ENCODE assay signal across 16 cellular contexts in genomic region chr1:199759268-199759724, GRCh38.
DNase-seq lines count a peak whose midpoint lies in the region; ATAC-seq and TF ChIP-seq lines count a peak whose summit lies in the region.
"Had no signal": no experiment of that assay in that cellular context is flagged by ENCODE, and none has a peak within 500 bp of the region (broad histone marks: within the 10 kb centered on the region; RNA-seq: fewer than 3 reads in every experiment).

No MANE protein-coding gene starts in this region.

- H3K4me3 ChIP-seq in choroid plexus epithelial cell (ENCODE audit: low read depth, low read length) (no peak overlapping the region), lung (no peak overlapping the region), H7 (ENCODE audit: insufficient read depth, low read depth, low read length) (no peak overlapping the region)

- no peaks in the 10 kb centered on the region for H3K9me3 ChIP-seq in lung (ENCODE audit: control insufficient read depth in 2 of 2, insufficient read depth in 1 of 2, low read length in 1 of 2)

- no peaks in the 10 kb centered on the region for H3K27me3 Mint-ChIP-seq in Calu3 (ENCODE audit: unreplicated experiment)
- H3K27me3 Mint-ChIP-seq: dendritic cell treated with granulocyte-macrophage colony-stimulating factor and Interleukin-4, amounts not matched to agents 40 ng/mL and 50 ng/mL, for 4 days had no signal

- CTCF ChIA-PET in Calu3 (lab: Charles Lee), result interaction anchor here (0.8 kb wide), 1 partner anchor 72 kb away, joined by 3 read pairs; no protein-coding TSS in a partner anchor

- H3K4me1 ChIP-seq in lung (ENCODE audit: control insufficient read depth in 2 of 2, insufficient read depth in 2 of 2, low read length in 2 of 2), result no peaks in the 10 kb centered on the region

- H3K36me3 ChIP-seq in lung (ENCODE audit: control insufficient read depth in 2 of 2, insufficient read depth in 2 of 2, low read length in 2 of 2), result no peaks in the 10 kb centered on the region
- no peaks in the 10 kb centered on the region for H3K36me3 ChIP-seq in H7 (replicated peaks; ENCODE audit: control insufficient read depth, insufficient read depth, low read length)

- 69 to 80% methylated on average over 3 of the region's 3 CpGs for WGBS in lung, 2 donors

- H3K27ac Mint-ChIP-seq in Calu3 (ENCODE audit: unreplicated experiment), result peak overlapping the region; percentile 94
- H3K27ac Mint-ChIP-seq: activated naive CD8-positive, alpha-beta T cell treated with anti-CD3 and anti-CD28 coated beads, Interleukin-2, amount 10 ng/mL, durations not matched to agents 7 days and 5 days; dendritic cell treated with granulocyte-macrophage colony-stimulating factor and Interleukin-4, amounts not matched to agents 40 ng/mL and 50 ng/mL, for 4 days had no signal

- peaks cover 35% of the 10 kb centered on the region for H3K4me1 Mint-ChIP-seq in Calu3 (ENCODE audit: low read depth, unreplicated experiment)
- H3K4me1 Mint-ChIP-seq: activated naive CD8-positive, alpha-beta T cell treated with anti-CD3 and anti-CD28 coated beads, Interleukin-2, amount 10 ng/mL, durations not matched to agents 7 days and 5 days had no signal

- no peaks in the 10 kb centered on the region for H3K36me3 Mint-ChIP-seq in Calu3 (ENCODE audit: insufficient read depth, unreplicated experiment)
- H3K36me3 Mint-ChIP-seq: activated naive CD8-positive, alpha-beta T cell treated with anti-CD3 and anti-CD28 coated beads, Interleukin-2, amount 10 ng/mL, durations not matched to agents 7 days and 5 days had no signal

- H3K9me3 Mint-ChIP-seq in Calu3 (ENCODE audit: low read depth, unreplicated experiment), result peaks cover 2% of the 10 kb centered on the region
- H3K9me3 Mint-ChIP-seq: activated naive CD8-positive, alpha-beta T cell treated with anti-CD3 and anti-CD28 coated beads, Interleukin-2, amount 10 ng/mL, durations not matched to agents 7 days and 5 days; dendritic cell treated with granulocyte-macrophage colony-stimulating factor and Interleukin-4, amounts not matched to agents 40 ng/mL and 50 ng/mL, for 4 days had no signal

- no peak for TF ChIP-seq CTCF in Calu3 (IDR thresholded peaks at IDR 0.05; ENCODE audit: unreplicated experiment)
- TF ChIP-seq CTCF in choroid plexus epithelial cell (conservative IDR thresholded peaks at IDR 0.05; ENCODE audit: low read depth, low read length), result no peak
- TF ChIP-seq CTCF in lung (IDR thresholded peaks at IDR 0.05; ENCODE audit: control extremely low read depth, extremely low read depth), result no peak
- TF ChIP-seq CTCF in omental fat pad (IDR thresholded peaks at IDR 0.05), result no peak

- BruUV-seq in Calu3 (replicated peaks; lab: Mats Ljungman, UMichigan), result no TSS peak

- DNase-seq in Calu3, result peak; percentile 73
- peak; percentile 51 for DNase-seq in LHCN-M2 (ENCODE audit: low read depth)
- DNase-seq in choroid plexus epithelial cell (ENCODE audit: low read depth), result peak; percentile 50
- DNase-seq in lung (ENCODE audit: low spot score), result no peak
- DNase-seq in inferior parietal cortex (ENCODE audit: extremely low spot score), result no peak
- no peak for DNase-seq in omental fat pad (ENCODE audit: low spot score)
- no peak for DNase-seq in H7
- DNase-seq: activated naive CD8-positive, alpha-beta T cell treated with anti-CD3 and anti-CD28 coated beads, Interleukin-2, amount 10 ng/mL, durations not matched to agents 7 days and 5 days; GOT3; NCI-H1694; NCI-H69; posterior cingulate gyrus had no signal

- H3K27me3 ChIP-seq in lung (ENCODE audit: control insufficient read depth, insufficient read depth) (no peaks in the 10 kb centered on the region), H7 (ENCODE audit: control insufficient read depth, insufficient read depth, low read length) (no peaks in the 10 kb centered on the region)

- H3K27ac ChIP-seq in lung (ENCODE audit: low read depth in 1 of 2, low read length in 1 of 2), result no peak overlapping the region
- H3K27ac ChIP-seq: VCaP had no signal

- ATAC-seq in lung (ENCODE audit: insufficient read depth, low FRiP score), result peak; percentile 69
- no peak for ATAC-seq in omental fat pad (ENCODE audit: low FRiP score)
- ATAC-seq in GM18861 (IDR thresholded peaks at IDR 0.05; ENCODE audit: unreplicated experiment), result no peak
- ATAC-seq: HepG2 had no signal

- H3K4me3 Mint-ChIP-seq in Calu3 (ENCODE audit: low read depth, unreplicated experiment), result peak overlapping the region; percentile 39
- H3K4me3 Mint-ChIP-seq: activated naive CD8-positive, alpha-beta T cell treated with anti-CD3 and anti-CD28 coated beads, Interleukin-2, amount 10 ng/mL, durations not matched to agents 7 days and 5 days; dendritic cell treated with granulocyte-macrophage colony-stimulating factor and Interleukin-4, amounts not matched to agents 40 ng/mL and 50 ng/mL, for 4 days had no signal

- intact Hi-C loops in Calu3 (cut with micrococcal nuclease; ENCODE audit: unreplicated experiment), result loop anchor here (1.0 kb wide), 1 partner anchor 199 kb away; no protein-coding TSS in a partner anchor

Comparison
In these comparisons a context has a peak if more than half of its experiments do, and no peak if none do; other contexts are left out.
1. DNase-seq: peak in Calu3 (single experiment), LHCN-M2 (single experiment) and choroid plexus epithelial cell (single experiment); none in lung (single experiment), inferior parietal cortex (single experiment), omental fat pad (single experiment) and H7 (single experiment).